16 cellular contexts compared by ENCODE assay signal in the genomic region with DNA sequence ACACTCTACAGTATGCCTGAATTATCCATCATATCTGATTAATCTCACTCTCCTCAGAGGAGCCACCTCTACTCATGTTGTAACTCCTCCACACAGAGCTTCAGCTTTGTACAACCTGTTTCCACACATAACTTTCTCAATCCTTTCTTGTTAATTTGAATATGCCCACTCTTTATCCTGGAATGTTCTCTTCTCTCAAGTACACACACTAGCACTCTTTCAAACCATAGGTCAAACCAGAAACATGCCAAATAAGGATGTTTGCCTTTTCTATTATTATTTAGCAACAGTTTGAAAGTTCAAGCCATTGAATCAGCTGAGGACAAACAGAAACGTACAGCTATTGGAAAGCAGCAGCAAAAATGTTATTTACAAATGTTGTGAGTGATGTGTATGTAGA.
DNase-seq lines count a peak whose midpoint lies in the region; FAIRE-seq and TF ChIP-seq lines count a peak whose summit lies in the region.
"Had no signal": no experiment of that assay in that cellular context is flagged by ENCODE, and none has a peak within 500 bp of the region (broad histone marks: within the 10 kb centered on the region; RNA-seq: fewer than 3 reads in every experiment).

No MANE protein-coding gene starts in this region.

- TF ChIP-seq POLR2A in GM12891 (IDR thresholded peaks at IDR 0.05; ENCODE audit: low read depth, low read length): no peak
- TF ChIP-seq POLR2A in adrenal gland (IDR thresholded peaks at IDR 0.05): no peak

- H3K4me3 Mint-ChIP-seq in nephron progenitor cell: no peak overlapping the region
- H3K4me3 Mint-ChIP-seq: activated CD4-positive, alpha-beta memory T cell treated with anti-CD3 and anti-CD28 coated beads for 36 hours; activated naive CD8-positive, alpha-beta T cell treated with anti-CD3 and anti-CD28 coated beads, Interleukin-2, amount 10 ng/mL, durations not matched to agents 7 days and 5 days had no signal

- H3K4me3 ChIP-seq in astrocyte of the cerebellum (ENCODE audit: low read depth, low read length): no peak overlapping the region
- no peak overlapping the region for H3K4me3 ChIP-seq in fibroblast of villous mesenchyme (ENCODE audit: low read depth, low read length)
- no peak overlapping the region for H3K4me3 ChIP-seq in skeletal muscle cell (ENCODE audit: low read depth, low read length)
- no peak overlapping the region for H3K4me3 ChIP-seq in adrenal gland
- H3K4me3 ChIP-seq: BLaER1 treated with 17β-estradiol and CSF1 and Interleukin-3, amounts not matched to agents 10 nM and 100 nM had no signal

- peaks cover 50% of the 10 kb centered on the region for H3K9me3 Mint-ChIP-seq in nephron progenitor cell
- H3K9me3 Mint-ChIP-seq: activated naive CD8-positive, alpha-beta T cell treated with anti-CD3 and anti-CD28 coated beads, Interleukin-2, amount 10 ng/mL, durations not matched to agents 7 days and 5 days had no signal

- DNase-seq in GM12891 (ENCODE audit: insufficient read length, low spot score) (no peak), astrocyte of the cerebellum (ENCODE audit: low read depth) (peak; percentile 48), fibroblast of villous mesenchyme (ENCODE audit: low read depth) (peak; percentile 90), skeletal muscle cell (ENCODE audit: low read depth) (peak; percentile 86), nephron progenitor cell (no peak), adrenal gland (no peak)
- no peak for DNase-seq in activated naive CD4-positive, alpha-beta T cell treated with anti-CD3 and anti-CD28 coated beads, Interleukin-2, amount 50 U/mL, for 16 hours
- DNase-seq: activated CD4-positive, alpha-beta memory T cell treated with anti-CD3 and anti-CD28 coated beads for 36 hours; activated naive CD8-positive, alpha-beta T cell treated with anti-CD3 and anti-CD28 coated beads, Interleukin-2, amount 10 ng/mL, durations not matched to agents 7 days and 5 days; activated T-cell treated with anti-CD3 and anti-CD28 coated beads, Interleukin-2, amount 50 U/mL, for 48 hours; NCI-H748 treated with DMSO at 0.1 percent for 48 hours; stimulated activated CD4-positive, alpha-beta T cell treated with anti-CD3 and anti-CD28 coated beads, Interleukin-4, amount 100 ng/mL, for 1 hour had no signal

- no peaks in the 10 kb centered on the region for H3K9me3 ChIP-seq in adrenal gland (replicated peaks in 1 of 3)
- H3K9me3 ChIP-seq: neutrophil had no signal

- no peaks in the 10 kb centered on the region for H3K27me3 Mint-ChIP-seq in nephron progenitor cell (ENCODE audit: low read depth, poor library complexity)
- H3K27me3 Mint-ChIP-seq: activated CD4-positive, alpha-beta memory T cell treated with anti-CD3 and anti-CD28 coated beads for 36 hours; activated naive CD8-positive, alpha-beta T cell treated with anti-CD3 and anti-CD28 coated beads, Interleukin-2, amount 10 ng/mL, durations not matched to agents 7 days and 5 days had no signal

- H3K4me1 Mint-ChIP-seq in nephron progenitor cell: peaks cover 8% of the 10 kb centered on the region

- peaks cover 44% of the 10 kb centered on the region for H3K36me3 Mint-ChIP-seq in nephron progenitor cell (ENCODE audit: low read depth)

- H3K27me3 ChIP-seq in adrenal gland: no peaks in the 10 kb centered on the region
- H3K27me3 ChIP-seq: BLaER1 treated with 17β-estradiol and CSF1 and Interleukin-3, amounts not matched to agents 10 nM and 100 nM; neutrophil had no signal

- H3K36me3 ChIP-seq in adrenal gland (replicated peaks in 1 of 2): no peaks in the 10 kb centered on the region
- H3K36me3 ChIP-seq: BLaER1 treated with 17β-estradiol and CSF1 and Interleukin-3, amounts not matched to agents 10 nM and 100 nM; neutrophil had no signal

- WGBS in adrenal gland, 4 donors: 68 to 86% (median 77%) methylated on average over 1 of the region's 1 CpG

- no peak overlapping the region for H3K27ac Mint-ChIP-seq in nephron progenitor cell
- H3K27ac Mint-ChIP-seq: activated CD4-positive, alpha-beta memory T cell treated with anti-CD3 and anti-CD28 coated beads for 36 hours; activated naive CD8-positive, alpha-beta T cell treated with anti-CD3 and anti-CD28 coated beads, Interleukin-2, amount 10 ng/mL, durations not matched to agents 7 days and 5 days had no signal

- FAIRE-seq in GM12891 (lab: Jason Lieb, UNC): peak; percentile 88
- FAIRE-seq: endometrium, islet of Langerhans had no signal

- in situ Hi-C loops in astrocyte of the cerebellum (cut with HindIII; ENCODE audit: low sequenced_read_pairs): no loop called here

- TF ChIP-seq CTCF in astrocyte of the cerebellum (IDR thresholded peaks at IDR 0.05; ENCODE audit: low read depth, low read length, missing control alignments): no peak
- TF ChIP-seq CTCF in fibroblast of villous mesenchyme (IDR thresholded peaks at IDR 0.05; ENCODE audit: insufficient read depth, low read depth, low read length): no peak
- no peak for TF ChIP-seq CTCF in nephron progenitor cell (IDR thresholded peaks at IDR 0.05)
- no peak for TF ChIP-seq CTCF in adrenal gland (IDR thresholded peaks at IDR 0.05)

- no peaks in the 10 kb centered on the region for H3K4me1 ChIP-seq in adrenal gland (replicated peaks in 1 of 2)

- no peak overlapping the region for H3K27ac ChIP-seq in adrenal gland
- H3K27ac ChIP-seq: BLaER1 treated with 17β-estradiol and CSF1 and Interleukin-3, amounts not matched to agents 10 nM and 100 nM; neutrophil had no signal

- intact Hi-C loops in adrenal gland (cut with DNase I): no loop called here

TF ChIP-seq in GM12891, 5 proteins besides CTCF, POLR2A, EP300 and RAD21:
- TF ChIP-seq TAF1 (IDR thresholded peaks at IDR 0.05; ENCODE audit: low read depth, low read length): no peak
- TF ChIP-seq POU2F2 (IDR thresholded peaks at IDR 0.05; ENCODE audit: low read depth, low read length): no peak
- no peak for TF ChIP-seq POLR2AphosphoS5 (IDR thresholded peaks at IDR 0.05; ENCODE audit: low read depth, low read length)
- TF ChIP-seq SPI1 (IDR thresholded peaks at IDR 0.05; ENCODE audit: low read depth, low read length): no peak
- TF ChIP-seq PAX5 (IDR thresholded peaks at IDR 0.05; ENCODE audit: insufficient read depth, low read length, severe bottlenecking): no peak

Comparison
In these comparisons a context has a peak if more than half of its experiments do, and no peak if none do; other contexts are left out.
1. DNase-seq: peak in astrocyte of the cerebellum (single experiment), fibroblast of villous mesenchyme (single experiment) and skeletal muscle cell (single experiment); none in GM12891 (single experiment), activated naive CD4-positive, alpha-beta T cell treated with anti-CD3 and anti-CD28 coated beads, Interleukin-2, amount 50 U/mL, for 16 hours (single experiment), nephron progenitor cell (single experiment) and adrenal gland (0 of 7).